Comparison of ENCODE assay signal across 17 cellular contexts in the genomic region with DNA sequence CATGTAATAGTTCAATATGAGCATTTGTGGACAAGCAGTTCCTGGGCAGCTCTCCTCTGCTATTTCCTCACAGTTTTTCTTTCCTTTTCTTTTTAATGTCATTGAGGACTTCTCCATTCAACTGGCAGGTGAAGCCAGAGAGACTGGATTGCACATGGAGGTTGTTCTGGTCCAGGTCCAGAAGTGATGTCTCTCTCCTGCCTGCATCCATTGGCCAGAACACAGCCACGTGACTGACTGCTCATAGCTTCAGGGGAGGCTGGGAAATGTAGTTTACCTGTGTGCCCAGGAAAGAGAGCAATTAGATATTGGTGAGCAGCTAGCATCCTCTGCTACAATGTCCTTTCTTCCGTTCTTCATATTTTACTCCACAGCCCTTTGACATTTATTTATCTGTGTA. TPM values are rescaled to one million over a fixed set of nuclear protein-coding genes. Genes with fewer than 3 reads are reported as not detected.
DNase-seq lines count a peak whose midpoint lies in the region; ATAC-seq, FAIRE-seq and TF ChIP-seq lines count a peak whose summit lies in the region.
"Had no signal": no experiment of that assay in that cellular context is flagged by ENCODE, and none has a peak within 500 bp of the region (broad histone marks: within the 10 kb centered on the region; RNA-seq: fewer than 3 reads in every experiment).

No MANE protein-coding gene starts in this region.

- H3K4me3 ChIP-seq in IMR-90 (ENCODE audit: insufficient read depth, low read depth, low read length) (no peak overlapping the region), adrenal gland (no peak overlapping the region), smooth muscle cell (no peak overlapping the region)
- H3K4me3 ChIP-seq: HAP-1, left lung, Peyer's patch had no signal

- no peak overlapping the region for H3K23ac ChIP-seq in IMR-90 (ENCODE audit: low read depth, low read length)

- H2AFZ ChIP-seq in IMR-90 (replicated peaks; ENCODE audit: low read length, poor library complexity): no peak overlapping the region
- H2AFZ ChIP-seq in smooth muscle cell (ENCODE audit: low read depth): no peak overlapping the region

- ATAC-seq in IMR-90 (ENCODE audit: low read depth) (no peak), sciatic nerve (no peak)
- ATAC-seq: activated T-cell treated with anti-CD3 and anti-CD28 coated beads, Interleukin-2, amount 50 U/mL, for 4 hours; left lung; stimulated activated memory B cell treated with anti-CD40 and anti-IgM and Interleukin-4, amounts not matched to agents 10 μg/mL and 1 μg/mL and 100 μg/mL, for 72 hours had no signal

- H3K4me2 ChIP-seq in IMR-90 (ENCODE audit: low read depth, low read length) (no peak overlapping the region), smooth muscle cell (peak overlapping the region; percentile 28)

- no peaks in the 10 kb centered on the region for H3K27me3 ChIP-seq in IMR-90 (ENCODE audit: control insufficient read depth, insufficient read depth, low read length)
- H3K27me3 ChIP-seq in adrenal gland: no peaks in the 10 kb centered on the region
- no peaks in the 10 kb centered on the region for H3K27me3 ChIP-seq in smooth muscle cell (ENCODE audit: low read depth)
- H3K27me3 ChIP-seq: left lung, Peyer's patch had no signal

- no peak overlapping the region for H4K8ac ChIP-seq in IMR-90 (ENCODE audit: low read depth in 2 of 2, low read length in 2 of 2)

- H4K5ac ChIP-seq in IMR-90 (ENCODE audit: low read depth, low read length): no peak overlapping the region

- FAIRE-seq in GM12891 (lab: Jason Lieb, UNC): no peak

- TF ChIP-seq RAD21 in IMR-90 (IDR thresholded peaks at IDR 0.05; ENCODE audit: low read length): no peak

- H2BK20ac ChIP-seq in IMR-90 (ENCODE audit: low read depth, low read length): no peak overlapping the region

- no peak overlapping the region for H3K14ac ChIP-seq in IMR-90 (replicated peaks; ENCODE audit: low read depth, low read length)

- WGBS in IMR-90 (ENCODE audit: extremely low coverage in 2 of 2, insufficient read length in 1 of 2), 2 experiments: no CpG with 5 or more reads among the region's 2 CpGs
- WGBS in adrenal gland, 4 donors: 52 to 73% (median 65%) methylated on average over 2 of the region's 2 CpGs
- WGBS in smooth muscle cell (ENCODE audit: low lambda C conversion rate): 69% methylated on average over 2 of the region's 2 CpGs

- H4K20me1 ChIP-seq in IMR-90 (ENCODE audit: insufficient read depth, low read length) (no peaks in the 10 kb centered on the region), smooth muscle cell (ENCODE audit: low read depth) (no peaks in the 10 kb centered on the region)

- TF ChIP-seq POLR2A in IMR-90 (IDR thresholded peaks at IDR 0.05; ENCODE audit: low read depth, low read length) (no peak), adrenal gland (IDR thresholded peaks at IDR 0.05) (no peak), GM12891 (IDR thresholded peaks at IDR 0.05; ENCODE audit: low read depth, low read length) (no peak)

- H2BK120ac ChIP-seq in IMR-90 (ENCODE audit: low read depth, low read length): peak overlapping the region; percentile 2; the same call in 1 of the 2 replicates

- in situ Hi-C loops in IMR-90 (cut with MboI; ENCODE audit: low sequenced_read_pairs): no loop called here

- no peak overlapping the region for H2BK15ac ChIP-seq in IMR-90 (ENCODE audit: low read depth, low read length)

- H3F3A ChIP-seq in smooth muscle cell (ENCODE audit: low read depth): peaks cover 3% of the 10 kb centered on the region

- CTCF ChIA-PET in IMR-90 (lab: Yijun Ruan, JAX): interaction anchor here (1.2 kb wide), 1 partner anchor 15 kb away, joined by 3 read pairs; no protein-coding TSS in a partner anchor

- no peak overlapping the region for H3K9ac ChIP-seq in IMR-90 (ENCODE audit: low read depth, low read length)
- no peak overlapping the region for H3K9ac ChIP-seq in smooth muscle cell (ENCODE audit: low read depth)

- no peak overlapping the region for H2AK9ac ChIP-seq in IMR-90 (replicated peaks; ENCODE audit: low read depth, low read length, poor library complexity)

- H3K18ac ChIP-seq in IMR-90 (ENCODE audit: low read depth, low read length): no peak overlapping the region

- H3K79me1 ChIP-seq in IMR-90 (ENCODE audit: low read depth in 1 of 2, low read length in 2 of 2): no peaks in the 10 kb centered on the region

- no peak overlapping the region for H2AK5ac ChIP-seq in IMR-90 (ENCODE audit: low read depth, low read length)

- peak overlapping the region; percentile 6; the same call in 1 of the 2 replicates for H4K91ac ChIP-seq in IMR-90 (ENCODE audit: insufficient read depth, low read depth, low read length)

- DNase-seq in NCI-H2196 (lab: John Stamatoyannopoulos, UW; ENCODE audit: unreplicated experiment) (peak; percentile 3), NCI-H2196 treated with DMSO at 0.1 percent for 48 hours (lab: John Stamatoyannopoulos, UW; ENCODE audit: unreplicated experiment) (no peak), IMR-90 (no peak), adrenal gland (peak in 6 of 7 donors; percentile 32 to 58 (median 50)), smooth muscle cell (lab: John Stamatoyannopoulos, UW; ENCODE audit: unreplicated experiment) (no peak), GM12891 (ENCODE audit: insufficient read length, low spot score) (no peak), NCI-H146 treated with DMSO at 0.1 percent for 48 hours (lab: John Stamatoyannopoulos, UW; ENCODE audit: unreplicated experiment) (no peak), sciatic nerve (ENCODE audit: low spot score) (no peak)
- DNase-seq: activated CD4-positive, CD25-positive, alpha-beta regulatory T cell; activated T-cell treated with anti-CD3 and anti-CD28 coated beads, Interleukin-2, amount 50 U/mL, for 4 hours; GDM1; left lung; NCI-H146; nucleus accumbens; Peyer's patch had no signal

- H3K9me3 ChIP-seq in IMR-90 (ENCODE audit: control insufficient read depth, insufficient read depth, low read length): no peaks in the 10 kb centered on the region
- H3K9me3 ChIP-seq in adrenal gland (replicated peaks in 1 of 3): no peaks in the 10 kb centered on the region
- H3K9me3 ChIP-seq in smooth muscle cell (replicated peaks; ENCODE audit: low read depth): no peaks in the 10 kb centered on the region
- H3K9me3 ChIP-seq: HAP-1, Peyer's patch had no signal

- H3K36me3 ChIP-seq in IMR-90 (ENCODE audit: control insufficient read depth, insufficient read depth, low read length): no peaks in the 10 kb centered on the region
- H3K36me3 ChIP-seq in adrenal gland (replicated peaks in 1 of 2): no peaks in the 10 kb centered on the region
- H3K36me3 ChIP-seq in smooth muscle cell (ENCODE audit: low read depth): no peaks in the 10 kb centered on the region
- H3K36me3 ChIP-seq: HAP-1, left lung, Peyer's patch had no signal

- H3K9me1 ChIP-seq in IMR-90 (ENCODE audit: insufficient read depth, low read length): no peaks in the 10 kb centered on the region

- H3K4ac ChIP-seq in IMR-90 (ENCODE audit: low read depth, low read length): no peak overlapping the region

- H3K56ac ChIP-seq in IMR-90 (ENCODE audit: extremely low read depth, insufficient read depth, low read length): no peak overlapping the region

- dilution Hi-C loops in IMR-90 (cut with HindIII; ENCODE audit: low sequenced_read_pairs, unreplicated experiment): no loop called here

- no peak overlapping the region for H3K27ac ChIP-seq in IMR-90 (ENCODE audit: insufficient read depth, low read length)
- no peak overlapping the region for H3K27ac ChIP-seq in adrenal gland
- no peak overlapping the region for H3K27ac ChIP-seq in smooth muscle cell (ENCODE audit: low read depth)
- H3K27ac ChIP-seq: left lung, Peyer's patch had no signal

- no TSS peak for BruUV-seq in IMR-90 (replicated peaks; lab: Mats Ljungman, UMichigan)

- H3K79me2 ChIP-seq in smooth muscle cell (ENCODE audit: low read depth): no peaks in the 10 kb centered on the region

- no peak overlapping the region for H2BK5ac ChIP-seq in IMR-90 (ENCODE audit: low read depth, low read length, poor library complexity, severe bottlenecking)

- POLR2A ChIA-PET in IMR-90 (lab: Charles Lee; ENCODE audit: unreplicated experiment): no interaction called here

- TF ChIP-seq CTCF in IMR-90 (conservative IDR thresholded peaks at IDR 0.05; ENCODE audit: low read depth, low read length) (no peak), adrenal gland (IDR thresholded peaks at IDR 0.05) (no peak), smooth muscle cell (IDR thresholded peaks at IDR 0.05; ENCODE audit: borderline replicate concordance, insufficient read depth, poor library complexity, severe bottlenecking) (no peak)

- H3K4me1 ChIP-seq in IMR-90 (ENCODE audit: control insufficient read depth, insufficient read depth, low read length) (no peaks in the 10 kb centered on the region), adrenal gland (replicated peaks in 1 of 2) (peaks cover 0 to 7% of the 10 kb centered on the region in 2 donors), smooth muscle cell (ENCODE audit: low read depth) (no peaks in the 10 kb centered on the region)
- H3K4me1 ChIP-seq: HAP-1, left lung, Peyer's patch had no signal

- intact Hi-C loops in IMR-90 (cut with micrococcal nuclease) (no loop called here), adrenal gland (cut with DNase I) (no loop called here), sciatic nerve (cut with DNase I) (no loop called here)

TF ChIP-seq in IMR-90, 13 proteins besides CTCF, POLR2A, EP300 and RAD21 (continues in another document):
- TF ChIP-seq, protein P1, sequence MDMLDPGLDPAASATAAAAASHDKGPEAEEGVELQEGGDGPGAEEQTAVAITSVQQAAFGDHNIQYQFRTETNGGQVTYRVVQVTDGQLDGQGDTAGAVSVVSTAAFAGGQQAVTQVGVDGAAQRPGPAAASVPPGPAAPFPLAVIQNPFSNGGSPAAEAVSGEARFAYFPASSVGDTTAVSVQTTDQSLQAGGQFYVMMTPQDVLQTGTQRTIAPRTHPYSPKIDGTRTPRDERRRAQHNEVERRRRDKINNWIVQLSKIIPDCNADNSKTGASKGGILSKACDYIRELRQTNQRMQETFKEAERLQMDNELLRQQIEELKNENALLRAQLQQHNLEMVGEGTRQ (IDR thresholded peaks at IDR 0.05; ENCODE audit: low read depth, low read length): peak; percentile 43; the same call in 1 of the 2 replicates

TF ChIP-seq in GM12891, 5 proteins besides CTCF, POLR2A, EP300 and RAD21:
- TF ChIP-seq PAX5 (IDR thresholded peaks at IDR 0.05; ENCODE audit: insufficient read depth, low read length, severe bottlenecking) (no peak), TAF1 (IDR thresholded peaks at IDR 0.05; ENCODE audit: low read depth, low read length) (no peak), POLR2AphosphoS5 (IDR thresholded peaks at IDR 0.05; ENCODE audit: low read depth, low read length) (no peak), SPI1 (IDR thresholded peaks at IDR 0.05; ENCODE audit: low read depth, low read length) (no peak), POU2F2 (IDR thresholded peaks at IDR 0.05; ENCODE audit: low read depth, low read length) (no peak)
TF ChIP-seq in GM12891: peak in this region for 0.

RNA-seq across cellular contexts. Expression of a gene that starts 20.2 kb away (rescaled TPM):
- 2.9 and 3.9 TPM in 2 replicates for total RNA-seq in IMR-90 (2012; rRNA removed)
- polyA plus RNA-seq in IMR-90 (2012; rRNA removed): 7.4 and 10.3 TPM in 2 replicates
- polyA plus RNA-seq in IMR-90 (2012; cell fraction: cytosol; rRNA removed): 2.9 TPM in 2 replicates
- polyA plus RNA-seq in IMR-90 (2012; cell fraction: nucleus; rRNA removed; ENCODE audit: low replicate concordance): 1.0 and 4.3 TPM in 2 replicates
- total RNA-seq in adrenal gland: 10 to 100 TPM in 3 of 8 donors, 1 to 10 TPM in 5; 4.5 to 33.9 (median 5.5) TPM
- polyA plus RNA-seq in adrenal gland: 1 to 10 TPM; 6.4 to 8.0 (median 7.1) TPM
- 4.8 and 7.0 TPM in 2 replicates for total RNA-seq in smooth muscle cell
- polyA plus RNA-seq in smooth muscle cell: 11.9 and 18.2 TPM in 2 replicates
- polyA plus RNA-seq in GM12891 (2012; ENCODE audit: low read depth, missing spikeins): 4.7 TPM
- total RNA-seq in sciatic nerve: 9.4 TPM

Comparison
In these comparisons a context has a peak if more than half of its experiments do, and no peak if none do; other contexts are left out.
1. DNase-seq: peak in NCI-H2196 (single experiment) and adrenal gland (6 of 7); none in NCI-H2196 treated with DMSO at 0.1 percent for 48 hours (single experiment), IMR-90 (single experiment), smooth muscle cell (single experiment), GM12891 (single experiment), NCI-H146 treated with DMSO at 0.1 percent for 48 hours (single experiment) and sciatic nerve (single experiment).